ENCODE assay signal across 1 cellular context in genomic region chr14:52279405-52279804, GRCh38.
TF ChIP-seq lines count a peak whose summit lies in the region.

No MANE protein-coding gene starts in this region.

TF ChIP-seq in K562, 482 proteins besides CTCF, POLR2A, EP300 and RAD21 (continued from another document):
- no peak for TF ChIP-seq CLOCK (CRISPR knock-in tag; IDR thresholded peaks at IDR 0.05; ENCODE audit: borderline replicate concordance)
- TF ChIP-seq NCOR1 (IDR thresholded peaks at IDR 0.05) = no peak
- TF ChIP-seq FOXP1 (CRISPR knock-in tag; IDR thresholded peaks at IDR 0.05) = no peak
- no peak for TF ChIP-seq ZC3H8 (IDR thresholded peaks at IDR 0.05)
- peak; percentile 45; the same call in 1 of the 2 replicates for TF ChIP-seq MAFG (tag; conservative IDR thresholded peaks at IDR 0.05)
- peak; percentile 87 for TF ChIP-seq NFE2 (IDR thresholded peaks at IDR 0.05; ENCODE audit: low read depth)
- peak; percentile 70 for TF ChIP-seq CEBPB (tag; IDR thresholded peaks at IDR 0.05)
- no peak for TF ChIP-seq PHB (CRISPR knock-in tag; IDR thresholded peaks at IDR 0.05)
- TF ChIP-seq MAFF (IDR thresholded peaks at IDR 0.05; ENCODE audit: low read length) = peak; percentile 24; the same call in 1 of the 2 replicates
- no peak for TF ChIP-seq SOX6 (IDR thresholded peaks at IDR 0.05)
- no peak for TF ChIP-seq HES1 (IDR thresholded peaks at IDR 0.05; ENCODE audit: low read depth)
- no peak for TF ChIP-seq PRDM10 (IDR thresholded peaks at IDR 0.05; ENCODE audit: partially characterized antibody)
- TF ChIP-seq CBFA2T2 (conservative IDR thresholded peaks at IDR 0.05) = no peak
